ENCODE assay signal across 1 cellular context in the genomic region with DNA sequence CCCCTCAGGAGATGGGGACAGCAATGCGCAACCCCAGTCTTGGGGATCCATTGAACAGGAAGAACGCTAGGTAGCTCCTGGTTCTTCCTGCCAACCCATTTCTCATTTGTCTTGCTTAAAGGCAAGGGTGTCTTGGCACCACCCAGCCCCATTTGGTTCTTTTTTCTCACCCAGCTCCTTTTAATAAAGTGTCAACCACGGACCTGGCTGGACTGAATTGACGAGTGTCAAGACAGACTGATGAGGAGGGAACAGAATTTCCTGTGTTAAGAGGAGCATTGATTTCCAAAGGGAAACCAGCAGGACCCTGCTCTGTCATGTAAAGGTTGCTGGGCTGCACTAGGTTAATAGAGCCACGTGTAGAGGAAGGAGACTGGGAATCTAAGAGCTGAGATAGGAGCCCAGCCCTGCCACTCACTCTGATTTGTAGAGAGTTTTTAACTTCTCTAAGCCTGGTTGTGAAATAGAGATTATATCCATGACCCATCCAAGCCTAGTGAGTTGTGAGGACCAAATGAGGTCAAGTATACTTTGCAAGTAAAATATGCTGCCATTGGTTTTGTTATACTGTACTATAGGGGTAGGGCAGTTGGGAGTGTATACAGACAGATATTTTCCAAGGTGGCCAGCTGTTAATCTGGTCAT.
TF ChIP-seq lines count a peak whose summit lies in the region.

No MANE protein-coding gene starts in this region.

TF ChIP-seq in H1, 55 proteins besides CTCF, POLR2A, EP300 and RAD21:
- TF ChIP-seq ZNF274 (IDR thresholded peaks at IDR 0.05; ENCODE audit: borderline replicate concordance, extremely low read depth, low read length), result no peak
- TF ChIP-seq KDM1A (IDR thresholded peaks at IDR 0.05; ENCODE audit: borderline replicate concordance, low read length), result no peak
- TF ChIP-seq, protein P1, sequence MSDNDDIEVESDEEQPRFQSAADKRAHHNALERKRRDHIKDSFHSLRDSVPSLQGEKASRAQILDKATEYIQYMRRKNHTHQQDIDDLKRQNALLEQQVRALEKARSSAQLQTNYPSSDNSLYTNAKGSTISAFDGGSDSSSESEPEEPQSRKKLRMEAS (IDR thresholded peaks at IDR 0.05), result peak; percentile 25; the same call in 1 of the 2 replicates
- no peak for TF ChIP-seq TBP (IDR thresholded peaks at IDR 0.05; ENCODE audit: low read depth, low read length)
